1 cellular context compared by ENCODE assay signal in genomic region chr12:125140918-125141573, GRCh38.
TF ChIP-seq lines count a peak whose summit lies in the region.

No MANE protein-coding gene starts in this region.

TF ChIP-seq in GM23338, 12 proteins besides CTCF, POLR2A, EP300 and RAD21 (continued from another document):
- no peak for TF ChIP-seq ZNF462 (CRISPR knock-in tag; IDR thresholded peaks at IDR 0.05)
- TF ChIP-seq JUNB (IDR thresholded peaks at IDR 0.05; ENCODE audit: unreplicated experiment) = no peak
- TF ChIP-seq STAT1 (IDR thresholded peaks at IDR 0.05; ENCODE audit: unreplicated experiment) = no peak
- TF ChIP-seq EZH2phosphoT487 (IDR thresholded peaks at IDR 0.05; ENCODE audit: unreplicated experiment) = no peak
- TF ChIP-seq, protein P1, sequence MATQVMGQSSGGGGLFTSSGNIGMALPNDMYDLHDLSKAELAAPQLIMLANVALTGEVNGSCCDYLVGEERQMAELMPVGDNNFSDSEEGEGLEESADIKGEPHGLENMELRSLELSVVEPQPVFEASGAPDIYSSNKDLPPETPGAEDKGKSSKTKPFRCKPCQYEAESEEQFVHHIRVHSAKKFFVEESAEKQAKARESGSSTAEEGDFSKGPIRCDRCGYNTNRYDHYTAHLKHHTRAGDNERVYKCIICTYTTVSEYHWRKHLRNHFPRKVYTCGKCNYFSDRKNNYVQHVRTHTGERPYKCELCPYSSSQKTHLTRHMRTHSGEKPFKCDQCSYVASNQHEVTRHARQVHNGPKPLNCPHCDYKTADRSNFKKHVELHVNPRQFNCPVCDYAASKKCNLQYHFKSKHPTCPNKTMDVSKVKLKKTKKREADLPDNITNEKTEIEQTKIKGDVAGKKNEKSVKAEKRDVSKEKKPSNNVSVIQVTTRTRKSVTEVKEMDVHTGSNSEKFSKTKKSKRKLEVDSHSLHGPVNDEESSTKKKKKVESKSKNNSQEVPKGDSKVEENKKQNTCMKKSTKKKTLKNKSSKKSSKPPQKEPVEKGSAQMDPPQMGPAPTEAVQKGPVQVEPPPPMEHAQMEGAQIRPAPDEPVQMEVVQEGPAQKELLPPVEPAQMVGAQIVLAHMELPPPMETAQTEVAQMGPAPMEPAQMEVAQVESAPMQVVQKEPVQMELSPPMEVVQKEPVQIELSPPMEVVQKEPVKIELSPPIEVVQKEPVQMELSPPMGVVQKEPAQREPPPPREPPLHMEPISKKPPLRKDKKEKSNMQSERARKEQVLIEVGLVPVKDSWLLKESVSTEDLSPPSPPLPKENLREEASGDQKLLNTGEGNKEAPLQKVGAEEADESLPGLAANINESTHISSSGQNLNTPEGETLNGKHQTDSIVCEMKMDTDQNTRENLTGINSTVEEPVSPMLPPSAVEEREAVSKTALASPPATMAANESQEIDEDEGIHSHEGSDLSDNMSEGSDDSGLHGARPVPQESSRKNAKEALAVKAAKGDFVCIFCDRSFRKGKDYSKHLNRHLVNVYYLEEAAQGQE (IDR thresholded peaks at IDR 0.05; ENCODE audit: unreplicated experiment) = no peak
